ENCODE assay signal across 17 cellular contexts in the genomic region with DNA sequence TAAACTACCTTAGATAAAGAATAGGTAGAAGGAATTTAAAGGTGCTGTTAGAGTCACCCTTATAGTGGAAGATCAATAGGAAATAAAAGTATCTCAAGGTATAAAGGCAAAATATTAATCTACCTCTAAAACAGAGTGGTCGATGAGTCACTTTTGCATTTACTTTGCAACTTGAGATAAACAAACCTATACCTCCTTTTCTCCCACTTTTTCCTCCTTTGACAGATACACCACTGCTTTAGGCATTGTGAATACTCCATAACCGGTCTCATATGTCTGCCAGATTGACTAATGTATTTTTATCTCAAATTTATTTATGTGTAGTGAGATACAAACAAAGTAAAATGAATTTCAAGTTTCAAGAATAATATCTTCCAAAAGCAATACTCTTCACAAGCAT.
DNase-seq lines count a peak whose midpoint lies in the region; ATAC-seq and TF ChIP-seq lines count a peak whose summit lies in the region.
"Had no signal": no experiment of that assay in that cellular context is flagged by ENCODE, and none has a peak within 500 bp of the region (broad histone marks: within the 10 kb centered on the region; RNA-seq: fewer than 3 reads in every experiment).

No MANE protein-coding gene starts in this region.

- H3K4me2 ChIP-seq in PC-9: peak overlapping the region; percentile 14; the same call in 1 of the 2 replicates
- H3K4me2 ChIP-seq: A549; BLaER1 treated with 17β-estradiol and CSF1 and Interleukin-3, amounts not matched to agents 10 nM and 100 nM had no signal

- no peak overlapping the region for H2AFZ ChIP-seq in PC-9

- TF ChIP-seq CTCF in PC-9 (conservative IDR thresholded peaks at IDR 0.05): no peak

- peaks cover 28% of the 10 kb centered on the region for H3K4me1 ChIP-seq in PC-9 (replicated peaks; ENCODE audit: insufficient read depth)
- H3K4me1 ChIP-seq: BLaER1 treated with 17β-estradiol and CSF1 and Interleukin-3, amounts not matched to agents 10 nM and 100 nM; Caco-2 had no signal

- no peak overlapping the region for H3K4me3 ChIP-seq in PC-9
- H3K4me3 ChIP-seq: A549; BLaER1 treated with 17β-estradiol and CSF1 and Interleukin-3, amounts not matched to agents 10 nM and 100 nM had no signal

- intact Hi-C loops in PC-9 (cut with micrococcal nuclease; ENCODE audit: unreplicated experiment) (no loop called here), left colon (cut with DNase I, micrococcal nuclease) (no loop called here)

- peak; percentile 50 for DNase-seq in DMS53 (lab: John Stamatoyannopoulos, UW)
- no peak for DNase-seq in DMS53 treated with DMSO at 0.1 percent for 48 hours (lab: John Stamatoyannopoulos, UW; ENCODE audit: unreplicated experiment)
- DNase-seq in NCI-H69 (lab: John Stamatoyannopoulos, UW): peak; percentile 20
- DNase-seq in PC-9: no peak
- DNase-seq in SKM-1 (lab: John Stamatoyannopoulos, UW; ENCODE audit: unreplicated experiment): no peak
- no peak for DNase-seq in left colon
- DNase-seq: AML-193; Caco-2; Calu3; CD4-positive, alpha-beta T cell; CD8-positive, alpha-beta T cell; DMS79 treated with DMSO at 0.1 percent for 48 hours had no signal

- H3K79me2 ChIP-seq in PC-9 (ENCODE audit: low read depth): no peaks in the 10 kb centered on the region

- no peaks in the 10 kb centered on the region for H4K20me1 ChIP-seq in PC-9 (ENCODE audit: insufficient read depth)
- H4K20me1 ChIP-seq: BLaER1 treated with 17β-estradiol and CSF1 and Interleukin-3, amounts not matched to agents 10 nM and 100 nM had no signal

- H3K36me3 ChIP-seq in PC-9 (ENCODE audit: low read depth): no peaks in the 10 kb centered on the region
- H3K36me3 ChIP-seq: BLaER1 treated with 17β-estradiol and CSF1 and Interleukin-3, amounts not matched to agents 10 nM and 100 nM had no signal

- BruUV-seq in PC-9 (replicated peaks; lab: Mats Ljungman, UMichigan): no TSS peak

- POLR2A ChIA-PET in PC-9 (lab: Charles Lee; ENCODE audit: unreplicated experiment): interaction anchor here (0.6 kb wide), 1 partner anchor 696 kb away, joined by 5 read pairs; no protein-coding TSS in a partner anchor

- ATAC-seq in GM21360 (IDR thresholded peaks at IDR 0.05; ENCODE audit: unreplicated experiment) (no peak), left colon (no peak)
- ATAC-seq: A549; CD8-positive, alpha-beta T cell had no signal

- peaks cover 8% of the 10 kb centered on the region; the same call in 1 of the 2 replicates for H3F3A ChIP-seq in PC-9 (ENCODE audit: insufficient read depth, low read depth)

- CTCF ChIA-PET in PC-9 (lab: Charles Lee): no interaction called here

- no peaks in the 10 kb centered on the region for H3K27me3 ChIP-seq in PC-9 (ENCODE audit: insufficient read depth, low read depth)

- H3K9me3 ChIP-seq in PC-9 (ENCODE audit: insufficient read depth, low read depth): no peaks in the 10 kb centered on the region
- H3K9me3 ChIP-seq: A549; BLaER1 treated with 17β-estradiol and CSF1 and Interleukin-3, amounts not matched to agents 10 nM and 100 nM; Caco-2 had no signal

- H3K9me2 ChIP-seq in PC-9 (ENCODE audit: insufficient read depth): no peaks in the 10 kb centered on the region

- H3K27ac ChIP-seq in PC-9: peak overlapping the region; percentile 2; the same call in 1 of the 2 replicates
- H3K27ac ChIP-seq: 22Rv1; A549; BLaER1 treated with 17β-estradiol and CSF1 and Interleukin-3, amounts not matched to agents 10 nM and 100 nM; C4-2B had no signal

Comparison
In these comparisons a context has a peak if more than half of its experiments do, and no peak if none do; other contexts are left out.
1. DNase-seq: peak in DMS53 (single experiment) and NCI-H69 (single experiment); none in DMS53 treated with DMSO at 0.1 percent for 48 hours (single experiment), PC-9 (0 of 2), SKM-1 (single experiment) and left colon (0 of 2).